ENCODE assay signal across 7 cellular contexts in the genomic region with DNA sequence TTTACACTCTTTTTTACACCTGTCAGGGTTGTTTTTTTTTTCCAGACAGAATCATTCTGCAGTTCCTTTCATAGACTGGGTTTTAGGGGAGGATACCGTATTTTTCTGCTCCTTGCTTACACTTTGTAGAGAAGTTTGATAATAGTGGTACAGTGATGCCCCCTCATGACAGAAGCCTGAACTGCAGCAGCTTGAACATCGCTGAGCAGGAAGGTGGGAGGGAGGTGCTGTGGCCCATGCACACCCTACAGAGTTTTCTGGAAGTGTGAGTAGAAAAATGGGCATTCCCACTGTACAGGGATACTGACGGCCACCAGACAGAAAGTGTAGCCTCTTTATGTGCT. TPM values are rescaled to one million over a fixed set of nuclear protein-coding genes. Genes with fewer than 3 reads are reported as not detected.
DNase-seq lines count a peak whose midpoint lies in the region; ATAC-seq and TF ChIP-seq lines count a peak whose summit lies in the region.

No MANE protein-coding gene starts in this region.

- WGBS in spleen, 5 donors: 0 to 14% (median 3%) methylated on average over 3 of the region's 3 CpGs

- no peak overlapping the region for H3K9ac ChIP-seq in iPS-18a (ENCODE audit: low read length)

- no peak overlapping the region for H3K4me3 ChIP-seq in astrocyte of the cerebellum (ENCODE audit: low read depth, low read length)
- H3K4me3 ChIP-seq in iPS-18a (ENCODE audit: low read length): peak overlapping the region; percentile 9
- peak overlapping the region in 7 of 8 donors; percentile 8 to 65 (median 32) for H3K4me3 ChIP-seq in spleen

- DNase-seq in NCI-H1092 (lab: John Stamatoyannopoulos, UW) (peak; percentile 38), T-helper 22 cell (ENCODE audit: low read depth) (peak; percentile 42), astrocyte of the cerebellum (ENCODE audit: low read depth) (peak; percentile 57), spleen (no peak)

- ATAC-seq in HG02571 (IDR thresholded peaks at IDR 0.05; ENCODE audit: unreplicated experiment): peak; percentile 91

- no peak overlapping the region for H3K27ac ChIP-seq in iPS-18a (ENCODE audit: low read length)
- H3K27ac ChIP-seq in spleen: peak overlapping the region in 1 of 8 donors; percentile 30

- in situ Hi-C loops in astrocyte of the cerebellum (cut with HindIII; ENCODE audit: low sequenced_read_pairs): no loop called here

- TF ChIP-seq CTCF in GM12874 (IDR thresholded peaks at IDR 0.05; ENCODE audit: insufficient read depth, low read depth, low read length) (peak; percentile 59), astrocyte of the cerebellum (IDR thresholded peaks at IDR 0.05; ENCODE audit: low read depth, low read length, missing control alignments) (peak; percentile 73), spleen (IDR thresholded peaks at IDR 0.05 in 8 of 11, conservative IDR thresholded peaks at IDR 0.05 in 3 of 11) (peak; percentile 55 to 79 (median 69))

- no peaks in the 10 kb centered on the region for H3K36me3 ChIP-seq in iPS-18a (ENCODE audit: control insufficient read depth, low read depth, low read length)
- H3K36me3 ChIP-seq in spleen: no peaks in the 10 kb centered on the region

- intact Hi-C loops in spleen (cut with DNase I; ENCODE audit: low total_unique reads): loop anchor here (5.0 to 10.0 kb wide), 2 partner anchors 120 to 252 kb away; no protein-coding TSS in a partner anchor

- H3K9me3 ChIP-seq in iPS-18a (ENCODE audit: control insufficient read depth, low read depth, low read length): no peaks in the 10 kb centered on the region
- H3K9me3 ChIP-seq in spleen: no peaks in the 10 kb centered on the region

- peaks cover 6% of the 10 kb centered on the region for H3K4me1 ChIP-seq in iPS-18a (ENCODE audit: control insufficient read depth, low read depth, low read length)
- H3K4me1 ChIP-seq in spleen: peaks cover 0 to 3% (median 0%) of the 10 kb centered on the region in 6 donors

- no peaks in the 10 kb centered on the region for H3K27me3 ChIP-seq in iPS-18a (ENCODE audit: control insufficient read depth, insufficient read depth, low read length)
- no peaks in the 10 kb centered on the region for H3K27me3 ChIP-seq in spleen (replicated peaks in 1 of 7)

- no peak for TF ChIP-seq POLR2A in spleen (IDR thresholded peaks at IDR 0.05)

RNA-seq across cellular contexts. Expression of a gene that starts 54.5 kb away (rescaled TPM):
- total RNA-seq in spleen: 1 to 10 TPM in 2 of 7 donors, under 1 TPM in 4, not detected in 1; 0.51 to 1.6 (median 0.77) TPM
- under 1 TPM; 0.12 to 0.35 (median 0.17) TPM for polyA plus RNA-seq in spleen
